ENCODE assay signal across 28 cellular contexts in the genomic region with DNA sequence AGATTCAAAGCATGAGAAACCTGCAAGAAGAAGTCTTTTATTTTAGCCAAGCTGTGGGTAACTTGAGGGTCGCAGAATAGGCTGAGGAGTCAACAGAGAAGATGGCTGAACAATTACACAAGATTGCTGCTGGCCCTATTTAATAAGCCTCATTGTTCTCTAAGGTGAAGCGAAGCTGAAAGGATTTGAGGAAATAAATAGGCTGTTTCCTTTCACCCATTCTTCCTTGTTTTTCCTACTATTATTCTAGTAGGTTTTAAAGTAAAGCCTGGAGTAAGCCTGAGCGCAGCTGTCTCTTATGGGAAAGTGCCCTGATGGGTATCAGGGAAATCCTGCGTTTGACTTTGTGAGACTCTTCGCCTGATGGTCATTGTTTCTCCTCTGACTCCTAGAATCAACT.
"Had no signal": no experiment of that assay in that cellular context is flagged by ENCODE, and none has a peak within 500 bp of the region (broad histone marks: within the 10 kb centered on the region; RNA-seq: fewer than 3 reads in every experiment).

No MANE protein-coding gene starts in this region.

- H3K9me3 ChIP-seq: adrenal gland had no signal

- H3K9me3 Mint-ChIP-seq: activated CD8-positive, alpha-beta T cell treated with anti-CD3 and anti-CD28 coated beads for 36 hours; activated naive CD4-positive, alpha-beta T cell treated with anti-CD3 and anti-CD28 coated beads, Interleukin-2, amount 50 U/mL, for 24 hours; activated naive CD8-positive, alpha-beta T cell treated with anti-CD3 and anti-CD28 coated beads, Interleukin-2, amount 50 U/mL, for 24 hours; activated T-cell treated with anti-CD3 and anti-CD28 coated beads, Interleukin-2, amount 50 U/mL, for 4 hours; activated T-helper 17 cell treated with anti-CD3 and anti-CD28 coated beads, Interleukin-2, amount 50 U/mL, for 72 hours had no signal

- H3K4me3 ChIP-seq: adrenal gland, body of pancreas had no signal

- DNase-seq: activated B cell treated with CpG ODN at 0.5 μM for 24 hours; activated CD4-positive, alpha-beta T cell treated with anti-CD3 and anti-CD28 coated beads for 48 hours; activated CD4-positive, alpha-beta T cell treated with anti-CD3 and anti-CD28 coated beads, Interleukin-2, amount 50 U/mL, for 1 hour; activated CD4-positive, alpha-beta T cell treated with anti-CD3 and anti-CD28 coated beads, Interleukin-2, amount 50 U/mL, for 48 hours; activated CD8-positive, alpha-beta memory T cell treated with anti-CD3 and anti-CD28 coated beads for 24 hours; activated CD8-positive, alpha-beta T cell treated with anti-CD3 and anti-CD28 coated beads for 36 hours; activated effector memory CD4-positive, alpha-beta T cell treated with Interleukin-2 at 50 U/mL for 16 hours; activated gamma-delta T cell treated with Interleukin-2 at 50 U/mL for 16 hours; activated naive CD4-positive, alpha-beta T cell treated with Interleukin-2 at 50 U/mL for 16 hours; activated naive CD8-positive, alpha-beta T cell treated with anti-CD3 and anti-CD28 coated beads for 36 hours; activated naive CD8-positive, alpha-beta T cell treated with anti-CD3 and anti-CD28 coated beads, Interleukin-2, amount 50 U/mL, for 24 hours; activated T-cell treated with anti-CD3 and anti-CD28 coated beads, Interleukin-2, amount 50 U/mL, for 4 hours; adrenal gland; amygdala; aorta; body of pancreas; caudate nucleus; cortex of kidney; dermis blood vessel endothelial cell; effector CD8-positive, alpha-beta T cell; head of caudate nucleus; T-helper 1 cell; T-helper 17 cell; T1000; WERI-Rb-1 had no signal

- H3K27ac Mint-ChIP-seq: activated B cell treated with CpG ODN at 0.5 μM for 24 hours; activated CD8-positive, alpha-beta T cell treated with anti-CD3 and anti-CD28 coated beads for 36 hours; activated naive CD4-positive, alpha-beta T cell treated with anti-CD3 and anti-CD28 coated beads, Interleukin-2, amount 50 U/mL, for 24 hours; activated naive CD8-positive, alpha-beta T cell treated with anti-CD3 and anti-CD28 coated beads for 36 hours; activated naive CD8-positive, alpha-beta T cell treated with anti-CD3 and anti-CD28 coated beads, Interleukin-2, amount 50 U/mL, for 24 hours; activated T-helper 17 cell treated with anti-CD3 and anti-CD28 coated beads, Interleukin-2, amount 50 U/mL, for 72 hours; T-helper 17 cell; T-helper 2 cell treated with Interferon-gamma antibody and Interleukin-4, amounts not matched to agents 5 μg/mL and 100 μg/mL, for 36 hours had no signal

- H3K27me3 ChIP-seq: adrenal gland, body of pancreas had no signal

- H3K4me1 ChIP-seq: adrenal gland had no signal

- H3K4me3 Mint-ChIP-seq: activated B cell treated with CpG ODN at 0.5 μM for 24 hours; activated CD8-positive, alpha-beta T cell treated with anti-CD3 and anti-CD28 coated beads for 36 hours; activated naive CD4-positive, alpha-beta T cell treated with anti-CD3 and anti-CD28 coated beads, Interleukin-2, amount 50 U/mL, for 24 hours; activated naive CD8-positive, alpha-beta T cell treated with anti-CD3 and anti-CD28 coated beads for 36 hours; activated naive CD8-positive, alpha-beta T cell treated with anti-CD3 and anti-CD28 coated beads, Interleukin-2, amount 50 U/mL, for 24 hours; activated T-cell treated with anti-CD3 and anti-CD28 coated beads, Interleukin-2, amount 50 U/mL, for 4 hours; activated T-helper 17 cell treated with anti-CD3 and anti-CD28 coated beads, Interleukin-2, amount 50 U/mL, for 72 hours; T-helper 17 cell; T-helper 2 cell treated with Interferon-gamma antibody and Interleukin-4, amounts not matched to agents 5 μg/mL and 100 μg/mL, for 36 hours had no signal

- H3K4me1 Mint-ChIP-seq: activated B cell treated with CpG ODN at 0.5 μM for 24 hours; activated naive CD4-positive, alpha-beta T cell treated with anti-CD3 and anti-CD28 coated beads, Interleukin-2, amount 50 U/mL, for 24 hours; activated naive CD8-positive, alpha-beta T cell treated with anti-CD3 and anti-CD28 coated beads for 36 hours; activated naive CD8-positive, alpha-beta T cell treated with anti-CD3 and anti-CD28 coated beads, Interleukin-2, amount 50 U/mL, for 24 hours; activated T-helper 17 cell treated with anti-CD3 and anti-CD28 coated beads, Interleukin-2, amount 50 U/mL, for 72 hours; T-helper 17 cell had no signal

- H3K36me3 Mint-ChIP-seq: activated naive CD8-positive, alpha-beta T cell treated with anti-CD3 and anti-CD28 coated beads for 36 hours had no signal

- H3K36me3 ChIP-seq: adrenal gland, WERI-Rb-1 had no signal
